In the genomic region with DNA sequence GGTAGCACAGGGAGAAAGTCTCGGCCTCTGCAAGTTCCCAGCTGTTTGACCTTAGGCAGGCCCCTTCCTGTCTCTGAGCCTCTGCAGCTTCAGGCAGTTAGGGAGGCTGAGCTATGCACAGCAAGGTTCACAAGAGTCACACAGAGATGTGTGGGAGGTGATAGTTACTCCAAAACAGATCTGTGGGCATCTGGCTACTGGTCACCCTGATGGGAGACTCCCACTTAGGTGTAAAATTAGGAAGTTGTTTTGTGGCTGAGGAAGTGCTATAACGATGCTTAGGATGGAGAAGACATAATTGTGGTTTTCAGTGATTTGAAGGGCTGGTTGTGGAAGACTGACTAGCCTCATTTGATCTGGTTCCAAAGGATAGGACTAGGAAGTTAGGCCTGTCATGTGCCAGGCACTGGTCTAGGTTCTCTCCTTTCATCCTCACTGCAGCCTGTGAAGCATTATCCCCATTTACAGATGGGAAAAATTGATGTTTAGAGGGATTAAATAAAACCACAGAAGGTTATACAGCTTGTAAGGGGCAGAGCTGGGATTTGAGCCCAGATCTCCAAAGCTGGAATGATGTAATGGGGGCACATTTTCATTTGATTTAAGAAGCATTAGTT, we compare ENCODE assay signal across 9 cellular contexts. TPM values are rescaled to one million over a fixed set of nuclear protein-coding genes. Genes with fewer than 3 reads are reported as not detected.
DNase-seq lines count a peak whose midpoint lies in the region; ATAC-seq, FAIRE-seq and TF ChIP-seq lines count a peak whose summit lies in the region.
"Had no signal": no experiment of that assay in that cellular context is flagged by ENCODE, and none has a peak within 500 bp of the region (broad histone marks: within the 10 kb centered on the region; RNA-seq: fewer than 3 reads in every experiment).

No MANE protein-coding gene starts in this region.

- H3K27ac ChIP-seq in K562 (ENCODE audit: extremely low read depth, low read depth, low read length) = no peak overlapping the region; the same call in 2 of the 3 replicates

- no peaks in the 10 kb centered on the region for H3K9me3 ChIP-seq in K562 (replicated peaks; ENCODE audit: control insufficient read depth, insufficient read depth, low read depth, low read length)

- H2AFZ ChIP-seq in K562 (ENCODE audit: low read depth, low read length) = no peak overlapping the region

- no peaks in the 10 kb centered on the region for H3K27me3 ChIP-seq in K562 (ENCODE audit: control insufficient read depth in 2 of 2, insufficient read depth in 2 of 2, low read length in 2 of 2)

- TF ChIP-seq EP300 in K562 (IDR thresholded peaks at IDR 0.05; ENCODE audit: low read length) = no peak

- FAIRE-seq in K562 (lab: Jason Lieb, UNC) = peak; percentile 42

- no TSS peak for BruUV-seq in K562 (replicated peaks; lab: Mats Ljungman, UMichigan)

- no peak for TF ChIP-seq RAD21 in K562 (CRISPR knock-in tag; conservative IDR thresholded peaks at IDR 0.05 in 1 of 2, IDR thresholded peaks at IDR 0.05 in 1 of 2)

- TF ChIP-seq CTCF in K562 (IDR thresholded peaks at IDR 0.05 in 2 of 3, conservative IDR thresholded peaks at IDR 0.05 in 1 of 3; ENCODE audit: insufficient read depth in 2 of 3, low read depth in 1 of 3, low read length in 3 of 3) = no peak

- no peak for TF ChIP-seq POLR2A in K562 (conservative IDR thresholded peaks at IDR 0.05)

- 0% methylated on average over 2 of the region's 2 CpGs for WGBS in K562 (ENCODE audit: insufficient coverage, low coverage, missing lambda C conversion rate)

- peaks cover 53% of the 10 kb centered on the region; the same call in 2 of the 3 replicates for H3K36me3 ChIP-seq in K562 (ENCODE audit: control insufficient read depth, insufficient read depth, low read length)

- H3K9ac ChIP-seq in K562 (ENCODE audit: insufficient read depth in 1 of 2, low read depth in 2 of 2, low read length in 2 of 2) = peak overlapping the region in 1 of 2 experiments; percentile 67; a peak in 2 of 4 replicates

- in situ Hi-C loops in K562 (cut with MboI) = no loop called here

- H3K4me3 ChIP-seq in K562 = no peak overlapping the region

- H3K79me2 ChIP-seq in K562 (ENCODE audit: control insufficient read depth, insufficient read depth, low read length) = peaks cover 93% of the 10 kb centered on the region

- H3K4me2 ChIP-seq in K562 (ENCODE audit: insufficient read depth, low read length) = no peak overlapping the region

- H3K4me1 ChIP-seq in K562 (replicated peaks in 1 of 2; ENCODE audit: control insufficient read depth in 2 of 2, insufficient read depth in 2 of 2, low read length in 2 of 2) = peaks cover 12 to 13% of the 10 kb centered on the region in 2 experiments

- H4K20me1 ChIP-seq in K562 (replicated peaks; ENCODE audit: control insufficient read depth, insufficient read depth, low read length) = peaks cover 44% of the 10 kb centered on the region

- POLR2A ChIA-PET in K562 (lab: Yijun Ruan, JAX) = interaction anchor here (0.5 to 1.6 kb wide), 4 partner anchors 9 to 99 kb away, joined by 3 to 5 read pairs (median 3); a partner anchor contains a TSS

- CTCF ChIA-PET in K562 (lab: Yijun Ruan, JAX; ENCODE audit: low intra/inter-chr PET ratio) = no interaction called here

- ATAC-seq in K562 (peak; percentile 75), HG03565 (IDR thresholded peaks at IDR 0.05; ENCODE audit: unreplicated experiment) (no peak)

- peak; percentile 33 for DNase-seq in AG20443 (ENCODE audit: low spot score)
- DNase-seq in HT1080 (ENCODE audit: low read depth) = peak; percentile 18
- peak in 2 of 4 experiments; percentile 26 to 27 for DNase-seq in K562 (ENCODE audit: extremely low read depth in 1 of 4, low spot score in 3 of 4)
- DNase-seq in myocyte (ENCODE audit: low read depth) = peak; percentile 61
- no peak for DNase-seq in activated naive CD4-positive, alpha-beta T cell treated with Interleukin-2 at 50 U/mL for 16 hours
- DNase-seq in NCI-H2107 treated with DMSO at 0.1 percent for 48 hours (lab: John Stamatoyannopoulos, UW; ENCODE audit: unreplicated experiment) = no peak
- DNase-seq in DMS114 treated with DMSO at 0.1 percent for 48 hours (lab: John Stamatoyannopoulos, UW; ENCODE audit: unreplicated experiment) = no peak
- DNase-seq: head of caudate nucleus had no signal

- intact Hi-C loops in K562 (cut with micrococcal nuclease) = no loop called here

- peaks cover 4% of the 10 kb centered on the region for H3K9me1 ChIP-seq in K562 (ENCODE audit: control insufficient read depth, insufficient read depth, low read length)

TF ChIP-seq in K562, 482 proteins besides CTCF, POLR2A, EP300 and RAD21 (continues in another document):
- TF ChIP-seq RCOR1 (IDR thresholded peaks at IDR 0.05; ENCODE audit: borderline replicate concordance in 1 of 2, low read depth in 2 of 2, low read length in 2 of 2) = peak in 1 of 2 experiments; percentile 76; a peak in 2 of 4 replicates

RNA-seq across cellular contexts. Expression of a gene that starts 13.5 kb away (rescaled TPM):
- total RNA-seq in HT1080 (2014; rRNA removed; shearing (Covaris generic)) = 75.6 and 86.8 TPM in 2 replicates
- polyA plus RNA-seq in HT1080 (2015; cell fraction: cytosol; rRNA removed) = 69.2 and 73.7 TPM in 2 replicates
- polyA plus RNA-seq in HT1080 (2015; cell fraction: nucleus; rRNA removed) = 152 and 174 TPM in 2 replicates
- 66.8 and 134 TPM in 2 replicates for total RNA-seq in K562 (2011; cell fraction: chromatin; rRNA removed; ENCODE audit: low replicate concordance)
- total RNA-seq in K562 (2011; cell fraction: nucleolus; rRNA removed) = 96.2 and 100 TPM in 2 replicates
- 83.8 and 84.8 TPM in 2 replicates for total RNA-seq in K562 (2011; cell fraction: nucleoplasm; rRNA removed)
- 84.1 and 116 TPM in 2 replicates for total RNA-seq in K562 (2014; rRNA removed)
- total RNA-seq in K562 (2014; rRNA removed; fragmentation: Illumina TruSeq; extraction: Trizol) = 34.1 and 42.1 TPM in 2 replicates
- 52.5 and 53.3 TPM in 2 replicates for total RNA-seq in K562 (2015; rRNA removed; fragmentation: Illumina TruSeq; extraction: Trizol)
- 117 and 119 TPM in 2 replicates for total RNA-seq in K562 (2021)
- 17.0 and 41.7 TPM in 2 replicates for polyA plus RNA-seq in K562 (2011; rRNA removed)
- polyA plus RNA-seq in K562 (2011; cell fraction: cytosol; rRNA removed) = 32.6 and 36.3 TPM in 2 replicates
- 119 and 126 TPM in 2 replicates for polyA plus RNA-seq in K562 (2011; cell fraction: nucleus; rRNA removed)
- polyA plus RNA-seq in K562 (2012) = 86.0 and 125 TPM in 2 replicates
- polyA plus RNA-seq in K562 (2014; fragmentation: Illumina TruSeq; extraction: Trizol) = 109 and 111 TPM in 2 replicates
- 10 to 100 TPM; 16.2 to 28.7 TPM for polyA plus RNA-seq in K562 (2014; fragmentation: Nextera tagmentation; extraction: Ambion mirVana)
- 43.2 and 54.6 TPM in 2 replicates for polyA plus RNA-seq in K562 (2014; rRNA removed)
- polyA minus RNA-seq in K562 (2011; rRNA and poly(A)+ RNA removed) = 14.8 and 25.3 TPM in 2 replicates
- 42.2 and 69.6 TPM in 2 replicates for polyA minus RNA-seq in K562 (2011; cell fraction: cytosol; rRNA and poly(A)+ RNA removed)
- 39.7 and 49.1 TPM in 2 replicates for polyA minus RNA-seq in K562 (2011; cell fraction: nucleus; rRNA and poly(A)+ RNA removed)
- total RNA-seq in myocyte = 107 and 122 TPM in 2 replicates
- polyA plus RNA-seq in myocyte (2012) = 90.7 TPM

RNA-seq across cellular contexts. Expression of a gene that starts 13.9 kb away (rescaled TPM):
- total RNA-seq in HT1080 (2014; rRNA removed; shearing (Covaris generic)) = 147 and 167 TPM in 2 replicates
- 93.1 and 101 TPM in 2 replicates for polyA plus RNA-seq in HT1080 (2015; cell fraction: cytosol; rRNA removed)
- 46.5 and 48.6 TPM in 2 replicates for polyA plus RNA-seq in HT1080 (2015; cell fraction: nucleus; rRNA removed)
- total RNA-seq in K562 (2011; cell fraction: chromatin; rRNA removed; ENCODE audit: low replicate concordance) = 13.0 and 18.7 TPM in 2 replicates
- total RNA-seq in K562 (2011; cell fraction: nucleolus; rRNA removed) = 18.2 and 18.6 TPM in 2 replicates
- 19.8 and 20.8 TPM in 2 replicates for total RNA-seq in K562 (2011; cell fraction: nucleoplasm; rRNA removed)
- total RNA-seq in K562 (2014; rRNA removed) (92.7 and 94.8 TPM in 2 replicates), K562 (2014; rRNA removed; fragmentation: Illumina TruSeq; extraction: Trizol) (112 and 117 TPM in 2 replicates), K562 (2015; rRNA removed; fragmentation: Illumina TruSeq; extraction: Trizol) (97.7 and 101 TPM in 2 replicates), K562 (2021) (69.5 and 73.2 TPM in 2 replicates), myocyte (40.0 and 47.2 TPM in 2 replicates)
- polyA plus RNA-seq in K562 (2011; rRNA removed) (94.3 and 119 TPM in 2 replicates), K562 (2014; fragmentation: Illumina TruSeq; extraction: Trizol) (101 and 109 TPM in 2 replicates), K562 (2014; fragmentation: Nextera tagmentation; extraction: Ambion mirVana) (10 to 100 TPM; 14.2 to 30.9 TPM), K562 (2014; rRNA removed) (144 and 150 TPM in 2 replicates)
- polyA plus RNA-seq in K562 (2011; cell fraction: cytosol; rRNA removed) = 65.2 and 100 TPM in 2 replicates
- 24.5 and 36.1 TPM in 2 replicates for polyA plus RNA-seq in K562 (2011; cell fraction: nucleus; rRNA removed)
- polyA plus RNA-seq in K562 (2012) = 39.8 and 74.3 TPM in 2 replicates
- 45.3 and 47.4 TPM in 2 replicates for polyA minus RNA-seq in K562 (2011; rRNA and poly(A)+ RNA removed)
- polyA minus RNA-seq in K562 (2011; cell fraction: cytosol; rRNA and poly(A)+ RNA removed) = 10.5 and 16.9 TPM in 2 replicates
- 6.3 and 9.4 TPM in 2 replicates for polyA minus RNA-seq in K562 (2011; cell fraction: nucleus; rRNA and poly(A)+ RNA removed)
- 31.6 TPM for polyA plus RNA-seq in myocyte (2012)

RNA-seq across cellular contexts. Expression of a gene that starts 35.8 kb away (rescaled TPM):
- 14.2 and 23.8 TPM in 2 replicates for total RNA-seq in HT1080 (2014; rRNA removed; shearing (Covaris generic))
- 19.7 and 22.2 TPM in 2 replicates for polyA plus RNA-seq in HT1080 (2015; cell fraction: cytosol; rRNA removed)
- 24.3 and 27.7 TPM in 2 replicates for polyA plus RNA-seq in HT1080 (2015; cell fraction: nucleus; rRNA removed)
- 12.6 and 28.4 TPM in 2 replicates for total RNA-seq in K562 (2011; cell fraction: chromatin; rRNA removed; ENCODE audit: low replicate concordance)
- total RNA-seq in K562 (2011; cell fraction: nucleolus; rRNA removed) = 13.4 and 17.7 TPM in 2 replicates
- total RNA-seq in K562 (2011; cell fraction: nucleoplasm; rRNA removed) = 17.2 and 21.9 TPM in 2 replicates
- total RNA-seq in K562 (2014; rRNA removed) (10.1 and 14.0 TPM in 2 replicates), K562 (2014; rRNA removed; fragmentation: Illumina TruSeq; extraction: Trizol) (5.8 and 5.9 TPM in 2 replicates), K562 (2015; rRNA removed; fragmentation: Illumina TruSeq; extraction: Trizol) (8.0 and 8.4 TPM in 2 replicates), K562 (2021) (17.4 and 20.5 TPM in 2 replicates), myocyte (21.4 and 26.2 TPM in 2 replicates)
- polyA plus RNA-seq in K562 (2011; rRNA removed) (3.6 and 6.7 TPM in 2 replicates), K562 (2014; fragmentation: Illumina TruSeq; extraction: Trizol) (11.6 and 11.8 TPM in 2 replicates), K562 (2014; fragmentation: Nextera tagmentation; extraction: Ambion mirVana) (1 to 10 TPM; 3.3 to 6.2 TPM), K562 (2014; rRNA removed) (7.3 and 7.7 TPM in 2 replicates)
- polyA plus RNA-seq in K562 (2011; cell fraction: cytosol; rRNA removed) = 5.7 and 7.7 TPM in 2 replicates
- polyA plus RNA-seq in K562 (2011; cell fraction: nucleus; rRNA removed) = 6.8 and 9.9 TPM in 2 replicates
- 7.9 and 9.5 TPM in 2 replicates for polyA plus RNA-seq in K562 (2012)
- 5.2 and 5.4 TPM in 2 replicates for polyA minus RNA-seq in K562 (2011; rRNA and poly(A)+ RNA removed)
- polyA minus RNA-seq in K562 (2011; cell fraction: cytosol; rRNA and poly(A)+ RNA removed) = 8.1 and 9.7 TPM in 2 replicates
- 3.3 and 3.6 TPM in 2 replicates for polyA minus RNA-seq in K562 (2011; cell fraction: nucleus; rRNA and poly(A)+ RNA removed)
- 17.6 TPM for polyA plus RNA-seq in myocyte (2012)

Comparison
In these comparisons a context has a peak if more than half of its experiments do, and no peak if none do; other contexts are left out.
1. DNase-seq: peak in AG20443 (single experiment), HT1080 (single experiment) and myocyte (single experiment); none in activated naive CD4-positive, alpha-beta T cell treated with Interleukin-2 at 50 U/mL for 16 hours (single experiment), NCI-H2107 treated with DMSO at 0.1 percent for 48 hours (single experiment) and DMS114 treated with DMSO at 0.1 percent for 48 hours (single experiment).